16 cellular contexts compared by ENCODE assay signal in genomic region chrX:150202641-150203248, GRCh38.
A peak's percentile ranks its signal among the peaks of the same experiment; 100 is the strongest.
DNase-seq lines count a peak whose midpoint lies in the region; ATAC-seq, FAIRE-seq and TF ChIP-seq lines count a peak whose summit lies in the region.
"Had no signal": no experiment of that assay in that cellular context is flagged by ENCODE, and none has a peak within 500 bp of the region (broad histone marks: within the 10 kb centered on the region; RNA-seq: fewer than 3 reads in every experiment).

No MANE protein-coding gene starts in this region.

- H3K27me3 Mint-ChIP-seq in endodermal cell (ENCODE audit: insufficient read depth) = peaks cover 5% of the 10 kb centered on the region
- peaks cover 10% of the 10 kb centered on the region for H3K27me3 Mint-ChIP-seq in activated T-cell treated with anti-CD3 and anti-CD28 coated beads, Interleukin-2, amount 50 U/mL, for 72 hours (ENCODE audit: low read depth)
- H3K27me3 Mint-ChIP-seq: CD4-positive, alpha-beta memory T cell had no signal

- H3K9ac ChIP-seq in endothelial cell of umbilical vein (replicated peaks; ENCODE audit: extremely low read depth, insufficient read depth, low read length) = no peak overlapping the region
- H3K9ac ChIP-seq in endodermal cell (ENCODE audit: extremely low read depth, low read length, poor library complexity, severe bottlenecking) = no peak overlapping the region

- H3K4me1 Mint-ChIP-seq in endodermal cell = no peaks in the 10 kb centered on the region
- peaks cover 17% of the 10 kb centered on the region for H3K4me1 Mint-ChIP-seq in activated T-cell treated with anti-CD3 and anti-CD28 coated beads, Interleukin-2, amount 50 U/mL, for 72 hours (ENCODE audit: low read depth)
- H3K4me1 Mint-ChIP-seq: CD4-positive, alpha-beta memory T cell had no signal

- dilution Hi-C loops in endothelial cell of umbilical vein (cut with MboI; ENCODE audit: extremely low pct_ligation_motif_present, low sequenced_read_pairs) = no loop called here

- TF ChIP-seq CTCF in NB4 (IDR thresholded peaks at IDR 0.05; ENCODE audit: low read depth, low read length) = no peak
- no peak for TF ChIP-seq CTCF in endothelial cell of umbilical vein (IDR thresholded peaks at IDR 0.05; ENCODE audit: extremely low read depth in 1 of 2, insufficient read depth in 1 of 2, low read depth in 1 of 2, low read length in 2 of 2)
- no peak for TF ChIP-seq CTCF in endodermal cell (conservative IDR thresholded peaks at IDR 0.05)

- peaks cover 55% of the 10 kb centered on the region for H3K9me3 Mint-ChIP-seq in endodermal cell
- no peaks in the 10 kb centered on the region for H3K9me3 Mint-ChIP-seq in activated T-cell treated with anti-CD3 and anti-CD28 coated beads, Interleukin-2, amount 50 U/mL, for 72 hours
- H3K9me3 Mint-ChIP-seq: CD4-positive, alpha-beta memory T cell had no signal

- no peak overlapping the region for H3K27ac Mint-ChIP-seq in endodermal cell
- H3K27ac Mint-ChIP-seq in activated T-cell treated with anti-CD3 and anti-CD28 coated beads, Interleukin-2, amount 50 U/mL, for 72 hours = no peak overlapping the region
- H3K27ac Mint-ChIP-seq: CD4-positive, alpha-beta memory T cell had no signal

- H3K27me3 ChIP-seq in endothelial cell of umbilical vein (ENCODE audit: control insufficient read depth in 2 of 2, insufficient read depth in 2 of 2, low read length in 2 of 2) (no peaks in the 10 kb centered on the region), endodermal cell (ENCODE audit: control insufficient read depth, insufficient read depth, low read length, poor library complexity, severe bottlenecking) (no peaks in the 10 kb centered on the region)
- H3K27me3 ChIP-seq: colonic mucosa, right lobe of liver, uterus had no signal

- H3K36me3 Mint-ChIP-seq in endodermal cell (ENCODE audit: low read depth) = no peaks in the 10 kb centered on the region
- no peaks in the 10 kb centered on the region for H3K36me3 Mint-ChIP-seq in activated T-cell treated with anti-CD3 and anti-CD28 coated beads, Interleukin-2, amount 50 U/mL, for 72 hours (ENCODE audit: insufficient read depth in 2 of 2)
- H3K36me3 Mint-ChIP-seq: CD4-positive, alpha-beta memory T cell had no signal

- no peaks in the 10 kb centered on the region for H3K79me2 ChIP-seq in endothelial cell of umbilical vein (ENCODE audit: control insufficient read depth, insufficient read depth, low read length)

- TF ChIP-seq POLR2A in NB4 (IDR thresholded peaks at IDR 0.05; ENCODE audit: extremely low read depth, insufficient read length) (no peak), endothelial cell of umbilical vein (IDR thresholded peaks at IDR 0.05; ENCODE audit: low read depth, low read length) (no peak)

- no peak overlapping the region for H3K4me3 ChIP-seq in NB4 (ENCODE audit: low read depth, low read length)
- no peak overlapping the region for H3K4me3 ChIP-seq in endothelial cell of umbilical vein (replicated peaks in 1 of 3; ENCODE audit: insufficient read depth in 1 of 3, low read depth in 1 of 3, low read length in 3 of 3)
- no peak overlapping the region for H3K4me3 ChIP-seq in endodermal cell (ENCODE audit: low read length)
- H3K4me3 ChIP-seq: colonic mucosa, HAP-1, K562, right lobe of liver, uterus had no signal

- no peaks in the 10 kb centered on the region for H3K9me1 ChIP-seq in endothelial cell of umbilical vein (replicated peaks; ENCODE audit: control insufficient read depth, extremely low read depth, insufficient read depth, low read length)

- no peak for ATAC-seq in activated T-cell treated with anti-CD3 and anti-CD28 coated beads, Interleukin-2, amount 50 U/mL, for 72 hours (replicated peaks in 1 of 2)
- ATAC-seq: K562 had no signal

- POLR2A ChIA-PET in endothelial cell of umbilical vein (lab: Charles Lee) = no interaction called here

- no TSS peak for BruUV-seq in endothelial cell of umbilical vein (replicated peaks; lab: Mats Ljungman, UMichigan)

- H3K9me3 ChIP-seq in endothelial cell of umbilical vein (replicated peaks; ENCODE audit: control insufficient read depth, insufficient read depth, low read length) (no peaks in the 10 kb centered on the region), endodermal cell (ENCODE audit: control insufficient read depth, low read length) (no peaks in the 10 kb centered on the region)
- H3K9me3 ChIP-seq: colonic mucosa, HAP-1, right lobe of liver, uterus had no signal

- CTCF ChIA-PET in endothelial cell of umbilical vein (lab: Charles Lee) = interaction anchor here (1.2 kb wide), 1 partner anchor 158 kb away, joined by 3 read pairs; no protein-coding TSS in a partner anchor

- no peaks in the 10 kb centered on the region for H4K20me1 ChIP-seq in endothelial cell of umbilical vein (replicated peaks; ENCODE audit: control insufficient read depth, extremely low read depth, insufficient read depth, low read length)

- intact Hi-C loops in endothelial cell of umbilical vein (cut with micrococcal nuclease) = loop anchor here (2.0 to 10.0 kb wide), 5 partner anchors 48 to 240 kb away; no protein-coding TSS in a partner anchor

- 91 to 92% methylated on average over 3 to 11 of the region's 11 CpGs for WGBS in endodermal cell (ENCODE audit: insufficient coverage in 1 of 2, insufficient read length in 1 of 2), 2 experiments

- H2AFZ ChIP-seq in endothelial cell of umbilical vein (ENCODE audit: low read depth, low read length) = no peak overlapping the region

- DNase-seq in CD1c-positive myeloid dendritic cell (ENCODE audit: extremely low spot score) = peak; percentile 72
- peak; percentile 44 for DNase-seq in NB4 (ENCODE audit: low read depth)
- DNase-seq in endothelial cell of umbilical vein (ENCODE audit: low read depth, low spot score) = peak; percentile 37
- DNase-seq in mesenteric fat pad (ENCODE audit: low spot score) = peak; percentile 59
- no peak for DNase-seq in D341Med (ENCODE audit: low spot score)
- DNase-seq in endodermal cell = no peak
- no peak for DNase-seq in activated T-cell treated with anti-CD3 and anti-CD28 coated beads, Interleukin-2, amount 50 U/mL, for 72 hours
- DNase-seq in UCSD-AML1 (lab: John Stamatoyannopoulos, UW; ENCODE audit: unreplicated experiment) = no peak
- DNase-seq: activated gamma-delta T cell; CD4-positive, alpha-beta memory T cell; colonic mucosa; right lobe of liver; SHP77 treated with DMSO at 0.1 percent for 48 hours; uterus had no signal

- H3K27ac ChIP-seq in endothelial cell of umbilical vein (ENCODE audit: insufficient read depth, low read depth, low read length) = no peak overlapping the region
- H3K27ac ChIP-seq in endodermal cell (ENCODE audit: low read depth, low read length) = no peak overlapping the region
- H3K27ac ChIP-seq: colonic mucosa, right lobe of liver, uterus had no signal

- H3K4me3 Mint-ChIP-seq in endodermal cell = no peak overlapping the region
- H3K4me3 Mint-ChIP-seq in activated T-cell treated with anti-CD3 and anti-CD28 coated beads, Interleukin-2, amount 50 U/mL, for 72 hours = no peak overlapping the region
- H3K4me3 Mint-ChIP-seq: CD4-positive, alpha-beta memory T cell had no signal

- H3K36me3 ChIP-seq in endothelial cell of umbilical vein (ENCODE audit: control insufficient read depth in 2 of 2, extremely low read depth in 1 of 2, insufficient read depth in 2 of 2, low read length in 2 of 2) (no peaks in the 10 kb centered on the region), endodermal cell (ENCODE audit: control insufficient read depth, insufficient read depth, low read length) (no peaks in the 10 kb centered on the region)
- H3K36me3 ChIP-seq: colonic mucosa, HAP-1, right lobe of liver, uterus had no signal

- H3K4me2 ChIP-seq in endothelial cell of umbilical vein (ENCODE audit: insufficient read depth, low read length) = no peak overlapping the region

- peak; percentile 75 for FAIRE-seq in endothelial cell of umbilical vein (lab: Jason Lieb, UNC)
- FAIRE-seq: K562 had no signal

- peaks cover 11% of the 10 kb centered on the region for H3K4me1 ChIP-seq in endothelial cell of umbilical vein (ENCODE audit: control insufficient read depth, extremely low read depth, insufficient read depth, low read length)
- no peaks in the 10 kb centered on the region for H3K4me1 ChIP-seq in endodermal cell (ENCODE audit: control insufficient read depth, insufficient read depth, low read length)
- H3K4me1 ChIP-seq: colonic mucosa, HAP-1, uterus had no signal

TF ChIP-seq in endothelial cell of umbilical vein, 7 proteins besides CTCF, POLR2A, EP300 and RAD21:
- no peak for TF ChIP-seq EZH2 (IDR thresholded peaks at IDR 0.05; ENCODE audit: borderline replicate concordance, low read depth, low read length, severe bottlenecking)
- TF ChIP-seq POLR2AphosphoS5 (IDR thresholded peaks at IDR 0.05; ENCODE audit: insufficient read depth, low read depth, low read length) = no peak
- TF ChIP-seq GATA2 (IDR thresholded peaks at IDR 0.05; ENCODE audit: insufficient read depth, insufficient read length, low read depth, low read length) = no peak
- no peak for TF ChIP-seq MAX (IDR thresholded peaks at IDR 0.05; ENCODE audit: insufficient read depth, insufficient read length)
- no peak for TF ChIP-seq FOS (IDR thresholded peaks at IDR 0.05; ENCODE audit: borderline replicate concordance, insufficient read depth, low read length)
- TF ChIP-seq MYC (IDR thresholded peaks at IDR 0.05; ENCODE audit: low read depth, low read length) = no peak
- TF ChIP-seq JUN (IDR thresholded peaks at IDR 0.05; ENCODE audit: borderline replicate concordance, insufficient read depth, insufficient read length, low read depth) = no peak
TF ChIP-seq in endothelial cell of umbilical vein: peak in this region for 0.

Comparison
In these comparisons a context has a peak if more than half of its experiments do, and no peak if none do; other contexts are left out.
1. DNase-seq: peak in CD1c-positive myeloid dendritic cell (single experiment), NB4 (single experiment), endothelial cell of umbilical vein (single experiment) and mesenteric fat pad (single experiment); none in D341Med (single experiment), endodermal cell (single experiment), activated T-cell treated with anti-CD3 and anti-CD28 coated beads, Interleukin-2, amount 50 U/mL, for 72 hours (0 of 2) and UCSD-AML1 (single experiment).